In genomic region chr1:178536844-178537371, GRCh38 we compare ENCODE assay signal across 10 cellular contexts. TPM values are rescaled to one million over a fixed set of nuclear protein-coding genes. Genes with fewer than 3 reads are reported as not detected.
A peak's percentile ranks its signal among the peaks of the same experiment; 100 is the strongest.
DNase-seq lines count a peak whose midpoint lies in the region; ATAC-seq and TF ChIP-seq lines count a peak whose summit lies in the region.
"Had no signal": no experiment of that assay in that cellular context is flagged by ENCODE, and none has a peak within 500 bp of the region (broad histone marks: within the 10 kb centered on the region; RNA-seq: fewer than 3 reads in every experiment).

No MANE protein-coding gene starts in this region.

- H4K8ac ChIP-seq in IMR-90 (ENCODE audit: low read depth in 2 of 2, low read length in 2 of 2), result peak overlapping the region in 1 of 2 experiments; percentile 91; a peak in 2 of 4 replicates

- no peak overlapping the region for H3K27ac Mint-ChIP-seq in CD14-positive monocyte
- H3K27ac Mint-ChIP-seq: CD4-positive, CD25-positive, alpha-beta regulatory T cell had no signal

- BruUV-seq in IMR-90 (replicated peaks; lab: Mats Ljungman, UMichigan), result no TSS peak

- 0 out of 4 replicates have a peak, but pooled peaks cover 0 to 11% of the 10 kb centered on the region in 2 experiments for H3K79me1 ChIP-seq in IMR-90 (ENCODE audit: low read depth in 1 of 2, low read length in 2 of 2)

- H3K4me3 ChIP-seq in IMR-90 (ENCODE audit: insufficient read depth, low read depth, low read length) (no peak overlapping the region), epithelial cell of esophagus (ENCODE audit: low read length) (no peak overlapping the region), mucosa of descending colon (no peak overlapping the region)

- H4K20me1 ChIP-seq in IMR-90 (ENCODE audit: insufficient read depth, low read length), result peaks cover 4% of the 10 kb centered on the region; the same call in 1 of the 2 replicates

- H3K4me3 Mint-ChIP-seq in CD14-positive monocyte, result no peak overlapping the region

- no peak overlapping the region; the same call in 1 of the 2 replicates for H3K18ac ChIP-seq in IMR-90 (ENCODE audit: low read depth, low read length)

- H3K4me1 ChIP-seq in IMR-90 (ENCODE audit: control insufficient read depth, insufficient read depth, low read length) (peaks cover 41% of the 10 kb centered on the region), mucosa of descending colon (ENCODE audit: low read depth) (peaks cover 33% of the 10 kb centered on the region)
- H3K4me1 ChIP-seq: parathyroid adenoma had no signal

- TF ChIP-seq RAD21 in IMR-90 (IDR thresholded peaks at IDR 0.05; ENCODE audit: low read length), result peak; percentile 25; the same call in 1 of the 2 replicates

- H3K56ac ChIP-seq in IMR-90 (ENCODE audit: extremely low read depth, insufficient read depth, low read length), result no peak overlapping the region

- H3K9me3 Mint-ChIP-seq in CD14-positive monocyte, result peaks cover 0 to 2% (median 0%) of the 10 kb centered on the region in 7 donors

- TF ChIP-seq POLR2A in IMR-90 (IDR thresholded peaks at IDR 0.05; ENCODE audit: low read depth, low read length), result no peak

- peak overlapping the region; percentile 29; the same call in 1 of the 2 replicates for H3K4me2 ChIP-seq in IMR-90 (ENCODE audit: low read depth, low read length)

- POLR2A ChIA-PET in IMR-90 (lab: Charles Lee; ENCODE audit: unreplicated experiment), result no interaction called here

- H2BK5ac ChIP-seq in IMR-90 (ENCODE audit: low read depth, low read length, poor library complexity, severe bottlenecking), result peak overlapping the region; percentile 83

- no peaks in the 10 kb centered on the region for H3K36me3 ChIP-seq in IMR-90 (ENCODE audit: control insufficient read depth, insufficient read depth, low read length)
- no peaks in the 10 kb centered on the region for H3K36me3 ChIP-seq in mucosa of descending colon (ENCODE audit: low read depth)

- TF ChIP-seq CTCF in 22Rv1 (IDR thresholded peaks at IDR 0.05), result no peak
- TF ChIP-seq CTCF in IMR-90 (conservative IDR thresholded peaks at IDR 0.05; ENCODE audit: low read depth, low read length), result no peak
- TF ChIP-seq CTCF in epithelial cell of esophagus (IDR thresholded peaks at IDR 0.05; ENCODE audit: insufficient read depth, low read depth, low read length, missing control alignments), result no peak
- TF ChIP-seq CTCF in mucosa of descending colon (IDR thresholded peaks at IDR 0.05), result no peak
- TF ChIP-seq CTCF in CD14-positive monocyte (IDR thresholded peaks at IDR 0.05), result no peak

- 0 out of 2 replicates have a peak overlapping the region, but pooled peaks have one; percentile 78 for H3K14ac ChIP-seq in IMR-90 (replicated peaks; ENCODE audit: low read depth, low read length)

- H3K27ac ChIP-seq in 22Rv1 (peak overlapping the region; percentile 77), IMR-90 (ENCODE audit: insufficient read depth, low read length) (peak overlapping the region; percentile 64)
- H3K27ac ChIP-seq: parathyroid adenoma had no signal

- H2AK9ac ChIP-seq in IMR-90 (replicated peaks; ENCODE audit: low read depth, low read length, poor library complexity), result peak overlapping the region; percentile 69

- H2BK20ac ChIP-seq in IMR-90 (ENCODE audit: low read depth, low read length), result peak overlapping the region; percentile 94

- peak overlapping the region; percentile 62; the same call in 1 of the 2 replicates for H3K23ac ChIP-seq in IMR-90 (ENCODE audit: low read depth, low read length)

- H3K9me1 ChIP-seq in IMR-90 (ENCODE audit: insufficient read depth, low read length), result peaks cover 36% of the 10 kb centered on the region

- CTCF ChIA-PET in IMR-90 (lab: Yijun Ruan, JAX), result interaction anchor here (0.6 to 2.9 kb wide), 4 partner anchors 35 to 699 kb away, joined by 3 to 12 read pairs (median 6); no protein-coding TSS in a partner anchor

- in situ Hi-C loops in IMR-90 (cut with MboI; ENCODE audit: low sequenced_read_pairs), result loop anchor here (10.0 kb wide), 1 partner anchor 828 kb away; the partner anchor contains the start of gene AXDND1

- H2BK120ac ChIP-seq in IMR-90 (ENCODE audit: low read depth, low read length), result peak overlapping the region; percentile 94

- no peaks in the 10 kb centered on the region for H3K27me3 ChIP-seq in IMR-90 (ENCODE audit: control insufficient read depth, insufficient read depth, low read length)

- peak overlapping the region; percentile 82 for H2AFZ ChIP-seq in IMR-90 (replicated peaks; ENCODE audit: low read length, poor library complexity)
- H2AFZ ChIP-seq: parathyroid adenoma had no signal

- DNase-seq in IMR-90 (peak; percentile 99), epithelial cell of esophagus (ENCODE audit: low read depth) (peak; percentile 93), mucosa of descending colon (peak in 2 of 3 donors; percentile 60 to 80), NCI-H82 (lab: John Stamatoyannopoulos, UW) (no peak), CD14-positive monocyte (ENCODE audit: low spot score) (no peak), DMS153 (lab: John Stamatoyannopoulos, UW) (no peak)
- DNase-seq: CD4-positive, CD25-positive, alpha-beta regulatory T cell had no signal

- intact Hi-C loops in IMR-90 (cut with micrococcal nuclease), result no loop called here
- intact Hi-C loops in mucosa of descending colon (cut with DNase I, micrococcal nuclease), result loop anchor here (10.0 kb wide), 1 partner anchor 468 kb away; no protein-coding TSS in a partner anchor
- intact Hi-C loops in CD14-positive monocyte (cut with micrococcal nuclease), result loop anchor here in 1 of 2 donors (10.0 kb wide), 1 partner anchor 838 kb away; no protein-coding TSS in a partner anchor

- no CpG with 5 or more reads among the region's 7 CpGs for WGBS in IMR-90 (ENCODE audit: extremely low coverage in 2 of 2, insufficient read length in 1 of 2), 2 experiments

- no peak overlapping the region for H4K5ac ChIP-seq in IMR-90 (ENCODE audit: low read depth, low read length)

- H3K36me3 Mint-ChIP-seq in CD14-positive monocyte, result no peaks in the 10 kb centered on the region
- H3K36me3 Mint-ChIP-seq: CD4-positive, CD25-positive, alpha-beta regulatory T cell had no signal

- peaks cover 0 to 6% (median 2%) of the 10 kb centered on the region in 3 donors for H3K27me3 Mint-ChIP-seq in CD14-positive monocyte (ENCODE audit: low read depth in 3 of 3)

- H3K9ac ChIP-seq in IMR-90 (ENCODE audit: low read depth, low read length), result no peak overlapping the region
- H3K9ac ChIP-seq: parathyroid adenoma had no signal

- H3K9me3 ChIP-seq in IMR-90 (ENCODE audit: control insufficient read depth, insufficient read depth, low read length) (no peaks in the 10 kb centered on the region), mucosa of descending colon (no peaks in the 10 kb centered on the region)

- peak overlapping the region; percentile 94 for H3K4ac ChIP-seq in IMR-90 (ENCODE audit: low read depth, low read length)

- peak overlapping the region; percentile 60; the same call in 2 of the 3 replicates for H2BK15ac ChIP-seq in IMR-90 (ENCODE audit: low read depth, low read length)

- ATAC-seq in IMR-90 (ENCODE audit: low read depth) (peak; percentile 81), mucosa of descending colon (peak; percentile 89), GM19023 (IDR thresholded peaks at IDR 0.05; ENCODE audit: unreplicated experiment) (no peak)

- H4K91ac ChIP-seq in IMR-90 (ENCODE audit: insufficient read depth, low read depth, low read length), result peak overlapping the region; percentile 93

- dilution Hi-C loops in IMR-90 (cut with HindIII; ENCODE audit: low sequenced_read_pairs, unreplicated experiment), result no loop called here

- peaks cover 10% of the 10 kb centered on the region for H3K4me1 Mint-ChIP-seq in CD14-positive monocyte

- peak overlapping the region; percentile 99 for H2AK5ac ChIP-seq in IMR-90 (ENCODE audit: low read depth, low read length)

TF ChIP-seq in IMR-90, 13 proteins besides CTCF, POLR2A, EP300 and RAD21 (continues in another document):
- TF ChIP-seq CHD1 (IDR thresholded peaks at IDR 0.05; ENCODE audit: low read depth, low read length) (no peak), MXI1 (IDR thresholded peaks at IDR 0.05; ENCODE audit: borderline replicate concordance, low read depth, low read length) (no peak; the same call in 1 of the 2 replicates), CEBPB (IDR thresholded peaks at IDR 0.05; ENCODE audit: low read depth, low read length) (peak; percentile 27; the same call in 1 of the 2 replicates), RCOR1 (IDR thresholded peaks at IDR 0.05; ENCODE audit: insufficient replicate concordance, low read length) (peak; percentile 86), FOS (IDR thresholded peaks at IDR 0.05; ENCODE audit: low read depth, low read length) (no peak; the same call in 1 of the 2 replicates), NFE2L2 (IDR thresholded peaks at IDR 0.05; ENCODE audit: low read depth, low read length) (0 out of 2 replicates have a peak, but pooled peaks have one; percentile 13), RFX5 (IDR thresholded peaks at IDR 0.05; ENCODE audit: low read depth, low read length) (no peak), BHLHE40 (IDR thresholded peaks at IDR 0.05; ENCODE audit: low read depth, low read length) (peak; percentile 16), MAFK (IDR thresholded peaks at IDR 0.05; ENCODE audit: low read depth, low read length) (peak; percentile 57), ELK1 (IDR thresholded peaks at IDR 0.05; ENCODE audit: borderline replicate concordance, low read depth, low read length) (no peak), SMC3 (IDR thresholded peaks at IDR 0.05; ENCODE audit: low read depth, low read length) (no peak)

RNA-seq across cellular contexts. Expression of gene TEX35, which starts 24.0 kb away (rescaled TPM):
- not detected in 2 replicates for total RNA-seq in IMR-90 (2012; rRNA removed)
- polyA plus RNA-seq in IMR-90 (2012; rRNA removed), result 0.05 TPM in 1 of 2 replicates, not detected in the other
- polyA plus RNA-seq in IMR-90 (2012; cell fraction: cytosol; rRNA removed), result 0.04 TPM in 1 of 2 replicates, not detected in the other
- polyA plus RNA-seq in IMR-90 (2012; cell fraction: nucleus; rRNA removed; ENCODE audit: low replicate concordance), result 0.11 and 0.16 TPM in 2 replicates
- total RNA-seq in mucosa of descending colon, result not detected
- not detected for polyA plus RNA-seq in CD14-positive monocyte
- total RNA-seq: CD4-positive, CD25-positive, alpha-beta regulatory T cell had no signal
- polyA plus RNA-seq: CD4-positive, CD25-positive, alpha-beta regulatory T cell had no signal

RNA-seq across cellular contexts. Expression of gene CLEC20A, which starts 40.1 kb away (rescaled TPM):
- total RNA-seq in IMR-90 (2012; rRNA removed) (not detected in 2 replicates), mucosa of descending colon (not detected)
- polyA plus RNA-seq in IMR-90 (2012; rRNA removed) (not detected in 2 replicates), CD14-positive monocyte (not detected)
- not detected in 2 replicates for polyA plus RNA-seq in IMR-90 (2012; cell fraction: cytosol; rRNA removed)
- polyA plus RNA-seq in IMR-90 (2012; cell fraction: nucleus; rRNA removed; ENCODE audit: low replicate concordance), result not detected in 2 replicates
- total RNA-seq: CD4-positive, CD25-positive, alpha-beta regulatory T cell had no signal

Comparison
In these comparisons a context has a peak if more than half of its experiments do, and no peak if none do; other contexts are left out.
1. DNase-seq: peak in IMR-90 (single experiment), epithelial cell of esophagus (single experiment) and mucosa of descending colon (2 of 3); none in NCI-H82 (single experiment), CD14-positive monocyte (single experiment) and DMS153 (single experiment).